Comparison of ENCODE assay signal across 17 cellular contexts in genomic region chr12:13597837-13598236, GRCh38.
DNase-seq lines count a peak whose midpoint lies in the region; ATAC-seq and TF ChIP-seq lines count a peak whose summit lies in the region.
"Had no signal": no experiment of that assay in that cellular context is flagged by ENCODE, and none has a peak within 500 bp of the region (broad histone marks: within the 10 kb centered on the region; RNA-seq: fewer than 3 reads in every experiment).

No MANE protein-coding gene starts in this region.

- no peaks in the 10 kb centered on the region for H3K79me2 ChIP-seq in trophoblast cell (ENCODE audit: control insufficient read depth, insufficient read depth, low read length, poor library complexity)

- no peak overlapping the region for H2BK12ac ChIP-seq in trophoblast cell (ENCODE audit: low read length)

- no peak overlapping the region for H3K4me2 ChIP-seq in trophoblast cell (ENCODE audit: low read length)
- H3K4me2 ChIP-seq: BLaER1 had no signal

- H3K79me1 ChIP-seq in trophoblast cell (ENCODE audit: low read length), result no peaks in the 10 kb centered on the region

- H3K14ac ChIP-seq in trophoblast cell (ENCODE audit: low read length), result no peak overlapping the region

- H3K4ac ChIP-seq in trophoblast cell (ENCODE audit: low read depth, low read length), result no peak overlapping the region

- H3K9me3 ChIP-seq in heart left ventricle (no peaks in the 10 kb centered on the region), gastroesophageal sphincter (no peaks in the 10 kb centered on the region), trophoblast cell (ENCODE audit: insufficient read depth, low read depth, low read length) (no peaks in the 10 kb centered on the region)
- H3K9me3 ChIP-seq: BLaER1, Caco-2 had no signal

- no peak overlapping the region for H3K27ac ChIP-seq in heart left ventricle
- H3K27ac ChIP-seq in gastroesophageal sphincter, result no peak overlapping the region
- no peak overlapping the region for H3K27ac ChIP-seq in trophoblast cell (ENCODE audit: low read depth, low read length)
- H3K27ac ChIP-seq: 22Rv1, BLaER1, C4-2B, GM23248 had no signal

- H3K4me3 ChIP-seq in heart left ventricle, result no peak overlapping the region
- H3K4me3 ChIP-seq in gastroesophageal sphincter, result no peak overlapping the region
- no peak overlapping the region for H3K4me3 ChIP-seq in trophoblast cell (ENCODE audit: low read depth, low read length)
- H3K4me3 ChIP-seq: BLaER1, GM23248 had no signal

- no peak overlapping the region for H2AFZ ChIP-seq in trophoblast cell (ENCODE audit: insufficient read depth, low read length, poor library complexity)
- H2AFZ ChIP-seq: GM23248 had no signal

- no peak overlapping the region for H4K91ac ChIP-seq in trophoblast cell (ENCODE audit: low read depth, low read length)

- no peak for TF ChIP-seq POLR2A in heart left ventricle (IDR thresholded peaks at IDR 0.05)
- no peak for TF ChIP-seq POLR2A in gastroesophageal sphincter (IDR thresholded peaks at IDR 0.05)

- peak overlapping the region; percentile 19 for H3K9ac ChIP-seq in trophoblast cell (ENCODE audit: low read length)
- H3K9ac ChIP-seq: BLaER1, GM23248 had no signal

- intact Hi-C loops in Right ventricle myocardium inferior (cut with DNase I), result no loop called here
- intact Hi-C loops in heart left ventricle (cut with DNase I), result no loop called here

- no peak for ATAC-seq in Right ventricle myocardium inferior
- no peak for ATAC-seq in heart left ventricle
- ATAC-seq in gastroesophageal sphincter, result peak; percentile 10
- ATAC-seq: CD8-positive, alpha-beta T cell had no signal

- no peak overlapping the region for H2BK120ac ChIP-seq in trophoblast cell (ENCODE audit: insufficient read depth, low read length, poor library complexity)

- DNase-seq in Right ventricle myocardium inferior (ENCODE audit: missing footprints) (peak; percentile 52), heart left ventricle (no peak), trophoblast cell (no peak), ecto neural progenitor cell (ENCODE audit: low spot score) (no peak), NCI-H524 treated with DMSO at 0.1 percent for 48 hours (lab: John Stamatoyannopoulos, UW) (no peak)
- DNase-seq: Caco-2; CD4-positive, CD25-positive, alpha-beta regulatory T cell; CD8-positive, alpha-beta T cell; DMS153; DND-41; GM23248; H9; HFFc6 had no signal

- H3K4me1 ChIP-seq in heart left ventricle (peaks cover 0 to 6% (median 0%) of the 10 kb centered on the region in 12 donors), gastroesophageal sphincter (no peaks in the 10 kb centered on the region), trophoblast cell (ENCODE audit: control insufficient read depth in 1 of 2, insufficient read depth in 2 of 2, low read length in 2 of 2) (no peaks in the 10 kb centered on the region)
- H3K4me1 ChIP-seq: BLaER1, Caco-2 had no signal

- no peak for TF ChIP-seq EP300 in gastroesophageal sphincter (IDR thresholded peaks at IDR 0.05)

- no peak overlapping the region for H4K12ac ChIP-seq in trophoblast cell (ENCODE audit: low read depth, low read length)

- no peak overlapping the region for H3K18ac ChIP-seq in trophoblast cell (ENCODE audit: low read length)

- no peaks in the 10 kb centered on the region for H3K27me3 ChIP-seq in heart left ventricle
- no peaks in the 10 kb centered on the region for H3K27me3 ChIP-seq in gastroesophageal sphincter
- no peaks in the 10 kb centered on the region for H3K27me3 ChIP-seq in trophoblast cell (ENCODE audit: insufficient read depth, low read length)
- H3K27me3 ChIP-seq: BLaER1 had no signal

- H4K8ac ChIP-seq in trophoblast cell (ENCODE audit: low read depth, low read length), result no peak overlapping the region

- H2AK5ac ChIP-seq in trophoblast cell (ENCODE audit: low read length), result no peak overlapping the region

- H3K23ac ChIP-seq in trophoblast cell (ENCODE audit: low read length), result no peak overlapping the region

- H2BK5ac ChIP-seq in trophoblast cell (ENCODE audit: low read depth, low read length, poor library complexity), result no peak overlapping the region

- H3K36me3 ChIP-seq in heart left ventricle (no peaks in the 10 kb centered on the region), gastroesophageal sphincter (no peaks in the 10 kb centered on the region), trophoblast cell (ENCODE audit: control insufficient read depth in 1 of 2, insufficient read depth in 2 of 2, low read length in 2 of 2) (no peaks in the 10 kb centered on the region)
- H3K36me3 ChIP-seq: BLaER1 had no signal

- 91 to 98% (median 95%) methylated on average over 2 of the region's 2 CpGs for WGBS in heart left ventricle, 4 donors
- WGBS in gastroesophageal sphincter (ENCODE audit: low coverage in 1 of 2), 2 donors, result no CpG with 5 or more reads among the region's 2 CpGs
- WGBS in trophoblast cell (ENCODE audit: extremely low coverage, insufficient coverage, insufficient read length), result no CpG with 5 or more reads among the region's 2 CpGs

- TF ChIP-seq CTCF in heart left ventricle (IDR thresholded peaks at IDR 0.05) (no peak), gastroesophageal sphincter (IDR thresholded peaks at IDR 0.05) (no peak)
